In genomic region chr4:825969-826330, GRCh38 we compare ENCODE assay signal across 9 cellular contexts. TPM values are rescaled to one million over a fixed set of nuclear protein-coding genes. Genes with fewer than 3 reads are reported as not detected.
A peak's percentile ranks its signal among the peaks of the same experiment; 100 is the strongest.
DNase-seq lines count a peak whose midpoint lies in the region; ATAC-seq and TF ChIP-seq lines count a peak whose summit lies in the region.
"Had no signal": no experiment of that assay in that cellular context is flagged by ENCODE, and none has a peak within 500 bp of the region (broad histone marks: within the 10 kb centered on the region; RNA-seq: fewer than 3 reads in every experiment).

CPLX1 (minus strand) TSS chr4:826129; CDS start chr4:824522, 1,607 bp downstream.

- no peak within 1 kb of the TSS for H3K4me3 Mint-ChIP-seq in activated naive CD8-positive, alpha-beta T cell treated with anti-CD3 and anti-CD28 coated beads for 36 hours
- H3K4me3 Mint-ChIP-seq in activated naive CD8-positive, alpha-beta T cell treated with anti-CD3 and anti-CD28 coated beads, Interleukin-2, amount 50 U/mL, for 24 hours = no peak within 1 kb of the TSS
- peak within 1 kb of the TSS; percentile 35 for H3K4me3 Mint-ChIP-seq in stimulated activated effector memory CD8-positive, alpha-beta T cell treated with anti-CD3 and anti-CD28 coated beads, Interleukin-12 subunit alpha, Interleukin-12 subunit beta, amount 100 ng/mL, for 72 hours

- no peak for TF ChIP-seq POLR2A in Peyer's patch (IDR thresholded peaks at IDR 0.05)

- ATAC-seq in activated naive CD8-positive, alpha-beta T cell treated with anti-CD3 and anti-CD28 coated beads, Interleukin-2, amount 50 U/mL, for 24 hours = no peak
- no peak for ATAC-seq in stimulated activated effector memory CD8-positive, alpha-beta T cell treated with anti-CD3 and anti-CD28 coated beads, Interleukin-12 subunit alpha, Interleukin-12 subunit beta, amount 100 ng/mL, for 72 hours
- no peak for ATAC-seq in HG02759 (IDR thresholded peaks at IDR 0.05; ENCODE audit: unreplicated experiment)

- H3K9me3 ChIP-seq in Peyer's patch = no peaks in the 10 kb centered on the region
- H3K9me3 ChIP-seq in left ventricle myocardium inferior (replicated peaks) = no peaks in the 10 kb centered on the region

- H3K4me3 ChIP-seq in Peyer's patch (peak within 1 kb of the TSS in 3 of 4 donors; percentile 47 to 55 (median 51)), left ventricle myocardium inferior (peak within 1 kb of the TSS; percentile 62)

- TF ChIP-seq CTCF in Peyer's patch (IDR thresholded peaks at IDR 0.05) = no peak
- no peak for TF ChIP-seq CTCF in left ventricle myocardium inferior (IDR thresholded peaks at IDR 0.05; ENCODE audit: borderline replicate concordance)

- DNase-seq in activated naive CD8-positive, alpha-beta T cell treated with anti-CD3 and anti-CD28 coated beads for 36 hours = peak; percentile 34
- no peak for DNase-seq in activated naive CD8-positive, alpha-beta T cell treated with anti-CD3 and anti-CD28 coated beads, Interleukin-2, amount 50 U/mL, for 24 hours
- DNase-seq in Peyer's patch (peak in 2 of 3 donors; percentile 46 to 59), left ventricle myocardium inferior (no peak), medulla oblongata (ENCODE audit: extremely low spot score) (no peak), NCI-H1694 treated with DMSO at 0.1 percent for 48 hours (lab: John Stamatoyannopoulos, UW) (no peak)
- DNase-seq in stimulated activated effector memory CD8-positive, alpha-beta T cell treated with anti-CD3 and anti-CD28 coated beads, Interleukin-12 subunit alpha, Interleukin-12 subunit beta, amount 100 ng/mL, for 72 hours (ENCODE audit: low spot score in 2 of 2) = no peak

- peaks cover 0 to 18% (median 6%) of the 10 kb centered on the region in 4 donors for H3K4me1 ChIP-seq in Peyer's patch
- peaks cover 50% of the 10 kb centered on the region for H3K4me1 ChIP-seq in left ventricle myocardium inferior

- peaks cover 65% of the 10 kb centered on the region for H3K27me3 Mint-ChIP-seq in activated naive CD8-positive, alpha-beta T cell treated with anti-CD3 and anti-CD28 coated beads for 36 hours
- H3K27me3 Mint-ChIP-seq in activated naive CD8-positive, alpha-beta T cell treated with anti-CD3 and anti-CD28 coated beads, Interleukin-2, amount 50 U/mL, for 24 hours = peaks cover 56% of the 10 kb centered on the region

- no peaks in the 10 kb centered on the region for H3K9me3 Mint-ChIP-seq in activated naive CD8-positive, alpha-beta T cell treated with anti-CD3 and anti-CD28 coated beads for 36 hours
- no peaks in the 10 kb centered on the region for H3K9me3 Mint-ChIP-seq in activated naive CD8-positive, alpha-beta T cell treated with anti-CD3 and anti-CD28 coated beads, Interleukin-2, amount 50 U/mL, for 24 hours
- H3K9me3 Mint-ChIP-seq in stimulated activated effector memory CD8-positive, alpha-beta T cell treated with anti-CD3 and anti-CD28 coated beads, Interleukin-12 subunit alpha, Interleukin-12 subunit beta, amount 100 ng/mL, for 72 hours = no peaks in the 10 kb centered on the region
- H3K9me3 Mint-ChIP-seq: neural crest cell had no signal

- H3K36me3 Mint-ChIP-seq in activated naive CD8-positive, alpha-beta T cell treated with anti-CD3 and anti-CD28 coated beads for 36 hours = no peaks in the 10 kb centered on the region
- H3K36me3 Mint-ChIP-seq in activated naive CD8-positive, alpha-beta T cell treated with anti-CD3 and anti-CD28 coated beads, Interleukin-2, amount 50 U/mL, for 24 hours (ENCODE audit: low read depth) = no peaks in the 10 kb centered on the region
- peaks cover 13% of the 10 kb centered on the region for H3K36me3 Mint-ChIP-seq in stimulated activated effector memory CD8-positive, alpha-beta T cell treated with anti-CD3 and anti-CD28 coated beads, Interleukin-12 subunit alpha, Interleukin-12 subunit beta, amount 100 ng/mL, for 72 hours

- H3K27ac ChIP-seq in Peyer's patch = no peak within 1 kb of the TSS
- H3K27ac ChIP-seq in left ventricle myocardium inferior (replicated peaks) = no peak within 1 kb of the TSS

- H3K36me3 ChIP-seq in Peyer's patch (no peaks in the 10 kb centered on the region), left ventricle myocardium inferior (no peaks in the 10 kb centered on the region)

- H3K27me3 ChIP-seq in Peyer's patch = peaks cover 0 to 32% of the 10 kb centered on the region in 2 donors
- H3K27me3 ChIP-seq in left ventricle myocardium inferior (ENCODE audit: low read depth) = peaks cover 95% of the 10 kb centered on the region

- no peak within 1 kb of the TSS for H3K27ac Mint-ChIP-seq in activated naive CD8-positive, alpha-beta T cell treated with anti-CD3 and anti-CD28 coated beads for 36 hours
- no peak within 1 kb of the TSS for H3K27ac Mint-ChIP-seq in activated naive CD8-positive, alpha-beta T cell treated with anti-CD3 and anti-CD28 coated beads, Interleukin-2, amount 50 U/mL, for 24 hours
- H3K27ac Mint-ChIP-seq in stimulated activated effector memory CD8-positive, alpha-beta T cell treated with anti-CD3 and anti-CD28 coated beads, Interleukin-12 subunit alpha, Interleukin-12 subunit beta, amount 100 ng/mL, for 72 hours = peak within 1 kb of the TSS; percentile 56

- H3K4me1 Mint-ChIP-seq in activated naive CD8-positive, alpha-beta T cell treated with anti-CD3 and anti-CD28 coated beads for 36 hours = no peaks in the 10 kb centered on the region
- H3K4me1 Mint-ChIP-seq in activated naive CD8-positive, alpha-beta T cell treated with anti-CD3 and anti-CD28 coated beads, Interleukin-2, amount 50 U/mL, for 24 hours = no peaks in the 10 kb centered on the region
- peaks cover 16% of the 10 kb centered on the region for H3K4me1 Mint-ChIP-seq in stimulated activated effector memory CD8-positive, alpha-beta T cell treated with anti-CD3 and anti-CD28 coated beads, Interleukin-12 subunit alpha, Interleukin-12 subunit beta, amount 100 ng/mL, for 72 hours
- H3K4me1 Mint-ChIP-seq: neural crest cell had no signal

- intact Hi-C loops in left ventricle myocardium inferior (cut with micrococcal nuclease) = no loop called here

RNA-seq across cellular contexts. Expression of gene CPLX1, which starts in this region (rescaled TPM):
- total RNA-seq in activated naive CD8-positive, alpha-beta T cell treated with anti-CD3 and anti-CD28 coated beads for 36 hours = under 1 TPM in 1 of 2 experiments, not detected in 1; 0.16 TPM
- total RNA-seq in Peyer's patch (under 1 TPM in 2 of 4 donors, not detected in 2; 0.35 to 0.67 TPM), left ventricle myocardium inferior (4.8 TPM)

Comparison
In these comparisons a context has a peak if more than half of its experiments do, and no peak if none do; other contexts are left out.
1. Peak in DNase-seq in activated naive CD8-positive, alpha-beta T cell treated with anti-CD3 and anti-CD28 coated beads for 36 hours; RNA of the gene not detected or under 1 TPM.
2. Peak in DNase-seq and H3K4me3 ChIP-seq in Peyer's patch; RNA of the gene not detected or under 1 TPM.